ENCODE assay signal across 25 cellular contexts in the genomic region with DNA sequence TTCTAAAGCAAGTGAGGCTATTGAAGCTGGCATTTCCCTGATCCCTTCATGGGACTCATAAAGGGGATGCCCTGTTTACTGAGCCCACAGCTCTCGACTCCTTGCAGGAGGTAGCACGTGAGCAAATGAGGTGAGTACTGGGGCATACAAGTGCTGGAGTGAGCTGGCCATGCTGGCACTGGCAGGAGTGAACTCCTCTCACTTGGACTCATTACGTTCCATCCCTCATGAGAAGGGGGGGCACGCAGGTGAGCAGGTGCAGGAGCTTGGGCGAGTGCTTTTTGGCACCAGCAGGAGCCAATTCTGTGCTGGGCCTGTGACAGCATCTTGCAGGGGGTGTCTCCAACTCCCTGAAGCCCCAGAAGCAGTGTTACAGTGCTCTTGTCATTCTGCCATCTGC.
"Had no signal": no experiment of that assay in that cellular context is flagged by ENCODE, and none has a peak within 500 bp of the region (broad histone marks: within the 10 kb centered on the region; RNA-seq: fewer than 3 reads in every experiment).

No MANE protein-coding gene starts in this region.

- DNase-seq: colonic mucosa; cortex of kidney; dermis blood vessel endothelial cell; dorsolateral prefrontal cortex; effector CD4-positive, alpha-beta T cell; effector CD8-positive, alpha-beta T cell; effector memory CD4-positive, alpha-beta T cell; effector memory CD8-positive, alpha-beta T cell; endodermal cell; erythroblast; esophagus squamous epithelium; foreskin fibroblast; foreskin keratinocyte; foreskin melanocyte; gastrocnemius medialis; glutamatergic neuron; head of caudate nucleus; heart left ventricle; heart right ventricle had no signal

- H3K27ac Mint-ChIP-seq: dendritic cell treated with granulocyte-macrophage colony-stimulating factor and Interleukin-4, amounts not matched to agents 40 ng/mL and 50 ng/mL, for 4 days; effector memory CD8-positive, alpha-beta T cell; endodermal cell had no signal

- H3K27ac ChIP-seq: colonic mucosa, coronary artery, dorsolateral prefrontal cortex, epithelial cell of prostate, esophagus muscularis mucosa, esophagus squamous epithelium, foreskin keratinocyte, gastrocnemius medialis, gastroesophageal sphincter, heart left ventricle, heart right ventricle had no signal

- H3K27me3 ChIP-seq: colonic mucosa, esophagus muscularis mucosa, esophagus squamous epithelium, foreskin keratinocyte, gastrocnemius medialis, gastroesophageal sphincter, heart left ventricle, heart right ventricle had no signal

- H3K9me3 ChIP-seq: colonic mucosa, esophagus squamous epithelium, gastrocnemius medialis had no signal

- H3K36me3 ChIP-seq: colonic mucosa, esophagus muscularis mucosa, esophagus squamous epithelium, gastrocnemius medialis, gastroesophageal sphincter, heart left ventricle, heart right ventricle had no signal

- ATAC-seq: effector memory CD8-positive, alpha-beta T cell; esophagus mucosa; foreskin keratinocyte; gastrocnemius medialis; gastroesophageal sphincter; heart left ventricle; heart right ventricle had no signal

- H3K4me3 ChIP-seq: colonic mucosa, coronary artery, dorsolateral prefrontal cortex, esophagus muscularis mucosa, esophagus squamous epithelium, gastrocnemius medialis, gastroesophageal sphincter, heart left ventricle, heart right ventricle had no signal

- H3K4me1 ChIP-seq: colonic mucosa, esophagus muscularis mucosa, esophagus squamous epithelium, foreskin keratinocyte, gastroesophageal sphincter, heart left ventricle, heart right ventricle had no signal
